Comparison of ENCODE assay signal across 11 cellular contexts in genomic region chr18:11323359-11323819, GRCh38.
A peak's percentile ranks its signal among the peaks of the same experiment; 100 is the strongest.
DNase-seq lines count a peak whose midpoint lies in the region; ATAC-seq and TF ChIP-seq lines count a peak whose summit lies in the region.
"Had no signal": no experiment of that assay in that cellular context is flagged by ENCODE, and none has a peak within 500 bp of the region (broad histone marks: within the 10 kb centered on the region; RNA-seq: fewer than 3 reads in every experiment).

No MANE protein-coding gene starts in this region.

- H3K9me3 ChIP-seq in Panc1 (ENCODE audit: control insufficient read depth, insufficient read depth, low read depth, low read length): no peaks in the 10 kb centered on the region
- no peaks in the 10 kb centered on the region for H3K9me3 ChIP-seq in CD8-positive, alpha-beta T cell (ENCODE audit: low read length)
- H3K9me3 ChIP-seq: heart right ventricle had no signal

- no peak for TF ChIP-seq CTCF in Panc1 (IDR thresholded peaks at IDR 0.05)
- no peak for TF ChIP-seq CTCF in fibroblast of mammary gland (conservative IDR thresholded peaks at IDR 0.05; ENCODE audit: control insufficient read depth, insufficient read depth, low read depth, low read length)
- TF ChIP-seq CTCF in CD8-positive, alpha-beta T cell (IDR thresholded peaks at IDR 0.05): no peak

- CTCF ChIA-PET in Panc1 (lab: Charles Lee): interaction anchor here (0.6 kb wide), 1 partner anchor 187 kb away, joined by 3 read pairs; no protein-coding TSS in a partner anchor
- CTCF ChIA-PET in CD8-positive, alpha-beta T cell (lab: Charles Lee): no interaction called here

- no TSS peak for BruUV-seq in Panc1 (replicated peaks; lab: Mats Ljungman, UMichigan)

- peak; percentile 71 for ATAC-seq in Panc1
- no peak for ATAC-seq in CD8-positive, alpha-beta T cell
- ATAC-seq: stimulated activated naive B cell treated with anti-CD40 and anti-IgM and Interleukin-4, amounts not matched to agents 10 μg/mL and 1 μg/mL and 100 μg/mL, for 72 hours had no signal

- H3K9me3 Mint-ChIP-seq in CD8-positive, alpha-beta T cell: no peaks in the 10 kb centered on the region
- H3K9me3 Mint-ChIP-seq: stimulated activated naive B cell treated with anti-CD40 and anti-IgM and Interleukin-4, amounts not matched to agents 10 μg/mL and 1 μg/mL and 100 μg/mL, for 72 hours had no signal

- intact Hi-C loops in Panc1 (cut with micrococcal nuclease; ENCODE audit: unreplicated experiment): no loop called here
- intact Hi-C loops in CD8-positive, alpha-beta T cell (cut with DNase I, micrococcal nuclease): no loop called here

- H3K36me3 Mint-ChIP-seq in CD8-positive, alpha-beta T cell: no peaks in the 10 kb centered on the region
- H3K36me3 Mint-ChIP-seq: stimulated activated naive B cell treated with anti-CD40 and anti-IgM and Interleukin-4, amounts not matched to agents 10 μg/mL and 1 μg/mL and 100 μg/mL, for 72 hours had no signal

- H3K4me1 ChIP-seq in Panc1 (ENCODE audit: control insufficient read depth, insufficient read depth, low read length): no peaks in the 10 kb centered on the region
- H3K4me1 ChIP-seq in CD8-positive, alpha-beta T cell (ENCODE audit: insufficient read depth, low read length): no peaks in the 10 kb centered on the region

- POLR2A ChIA-PET in Panc1 (lab: Charles Lee): no interaction called here
- POLR2A ChIA-PET in CD8-positive, alpha-beta T cell (lab: Charles Lee): no interaction called here

- H3K36me3 ChIP-seq in Panc1 (ENCODE audit: control insufficient read depth, insufficient read depth, low read length): no peaks in the 10 kb centered on the region
- no peaks in the 10 kb centered on the region for H3K36me3 ChIP-seq in CD8-positive, alpha-beta T cell (ENCODE audit: insufficient read depth, low read length)
- H3K36me3 ChIP-seq: heart right ventricle had no signal

- H3K4me3 Mint-ChIP-seq in CD8-positive, alpha-beta T cell: no peak overlapping the region
- H3K4me3 Mint-ChIP-seq: stimulated activated naive B cell treated with anti-CD40 and anti-IgM and Interleukin-4, amounts not matched to agents 10 μg/mL and 1 μg/mL and 100 μg/mL, for 72 hours had no signal

- no peak overlapping the region for H3K27ac Mint-ChIP-seq in CD8-positive, alpha-beta T cell
- H3K27ac Mint-ChIP-seq: stimulated activated naive B cell treated with anti-CD40 and anti-IgM and Interleukin-4, amounts not matched to agents 10 μg/mL and 1 μg/mL and 100 μg/mL, for 72 hours had no signal

- no peaks in the 10 kb centered on the region for H3K27me3 Mint-ChIP-seq in CD8-positive, alpha-beta T cell (ENCODE audit: low read depth)

- DNase-seq in H4 (ENCODE audit: low spot score): peak; percentile 73
- no peak for DNase-seq in Panc1 (ENCODE audit: low read depth, low spot score)
- DNase-seq in fibroblast of mammary gland (ENCODE audit: low read depth): peak; percentile 80
- peak; percentile 66 for DNase-seq in renal cortical epithelial cell (ENCODE audit: low read depth)
- DNase-seq in CD8-positive, alpha-beta T cell: no peak
- no peak for DNase-seq in HuH-7 (ENCODE audit: low spot score)
- DNase-seq in NCI-H446 treated with DMSO at 0.1 percent for 48 hours (lab: John Stamatoyannopoulos, UW): no peak
- DNase-seq: heart right ventricle; NCI-H1436; stimulated activated naive B cell treated with anti-CD40 and anti-IgM and Interleukin-4, amounts not matched to agents 10 μg/mL and 1 μg/mL and 100 μg/mL, for 72 hours had no signal

- no peak overlapping the region for H3K27ac ChIP-seq in Panc1 (ENCODE audit: low read length)
- H3K27ac ChIP-seq in CD8-positive, alpha-beta T cell (ENCODE audit: low read depth, low read length): no peak overlapping the region
- H3K27ac ChIP-seq: coronary artery had no signal

- no peaks in the 10 kb centered on the region for H3K27me3 ChIP-seq in Panc1 (ENCODE audit: control insufficient read depth, insufficient read depth, low read length)
- H3K27me3 ChIP-seq in CD8-positive, alpha-beta T cell (ENCODE audit: insufficient read depth, low read length): no peaks in the 10 kb centered on the region
- H3K27me3 ChIP-seq: heart right ventricle had no signal

- in situ Hi-C loops in Panc1 (cut with HindIII; ENCODE audit: low pct_unique_long_range_greater_than_20kb, low sequenced_read_pairs): no loop called here

- H3K4me3 ChIP-seq in Panc1 (ENCODE audit: low read depth in 2 of 2, low read length in 2 of 2) (no peak overlapping the region), fibroblast of mammary gland (ENCODE audit: control insufficient read depth, low read depth, low read length) (no peak overlapping the region)
- H3K4me3 ChIP-seq in CD8-positive, alpha-beta T cell (ENCODE audit: low read depth, low read length): no peak overlapping the region
- H3K4me3 ChIP-seq: coronary artery, heart right ventricle had no signal

- H3K4me1 Mint-ChIP-seq in CD8-positive, alpha-beta T cell (ENCODE audit: low read depth): no peaks in the 10 kb centered on the region
- H3K4me1 Mint-ChIP-seq: stimulated activated naive B cell treated with anti-CD40 and anti-IgM and Interleukin-4, amounts not matched to agents 10 μg/mL and 1 μg/mL and 100 μg/mL, for 72 hours had no signal

Comparison
In these comparisons a context has a peak if more than half of its experiments do, and no peak if none do; other contexts are left out.
1. DNase-seq: peak in H4 (single experiment), fibroblast of mammary gland (single experiment) and renal cortical epithelial cell (single experiment); none in Panc1 (single experiment), CD8-positive, alpha-beta T cell (0 of 7), HuH-7 (single experiment) and NCI-H446 treated with DMSO at 0.1 percent for 48 hours (single experiment).